Comparison of ENCODE assay signal across 1 cellular context in genomic region chr2:106547104-106547503, GRCh38.
TF ChIP-seq lines count a peak whose summit lies in the region.

No MANE protein-coding gene starts in this region.

TF ChIP-seq in WTC11, 78 proteins besides CTCF, POLR2A, EP300 and RAD21 (continued from another document):
- no peak for TF ChIP-seq STAT6 (CRISPR knock-in tag; conservative IDR thresholded peaks at IDR 0.05; ENCODE audit: low read depth)
TF ChIP-seq in WTC11: peak in this region for 0.
